ENCODE assay signal across 8 cellular contexts in the genomic region with DNA sequence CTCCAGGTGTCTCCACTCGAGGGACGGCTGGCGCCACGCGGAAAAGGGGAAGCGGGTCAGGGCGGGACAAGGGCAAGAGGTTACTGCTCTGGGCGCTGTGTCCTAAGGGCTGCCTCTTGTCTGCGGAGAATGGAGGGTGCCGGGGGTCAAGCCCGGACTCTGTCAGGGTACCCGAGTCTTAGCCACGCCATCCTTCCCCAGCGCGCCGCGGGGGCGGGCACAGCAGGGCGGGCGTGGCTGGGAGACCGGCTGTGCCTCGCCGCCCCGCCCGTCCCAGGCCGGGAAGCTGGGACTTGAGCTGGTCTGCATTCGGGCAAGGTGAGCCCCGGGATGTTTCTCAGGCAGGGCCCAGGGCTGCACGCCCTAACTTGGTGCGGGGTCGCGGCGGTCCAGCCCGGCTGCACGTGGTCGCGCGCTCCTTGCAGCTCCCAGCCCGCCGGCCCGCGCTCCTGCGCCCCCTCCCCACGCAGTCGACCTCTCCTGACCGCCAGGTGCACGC. TPM values are rescaled to one million over a fixed set of nuclear protein-coding genes. Genes with fewer than 3 reads are reported as not detected.
DNase-seq lines count a peak whose midpoint lies in the region; ATAC-seq and TF ChIP-seq lines count a peak whose summit lies in the region.

No MANE protein-coding gene starts in this region.

- H3K27me3 ChIP-seq in neutrophil: peaks cover 58% of the 10 kb centered on the region

- TF ChIP-seq CTCF in fibroblast of mammary gland (conservative IDR thresholded peaks at IDR 0.05; ENCODE audit: control insufficient read depth, insufficient read depth, low read depth, low read length) (no peak), neutrophil (IDR thresholded peaks at IDR 0.05) (no peak), omental fat pad (IDR thresholded peaks at IDR 0.05) (no peak)

- H3K9me3 ChIP-seq in neutrophil: no peaks in the 10 kb centered on the region

- H3K9me3 Mint-ChIP-seq in activated CD4-positive, alpha-beta T cell treated with anti-CD3 and anti-CD28 coated beads, Interleukin-2, amount 10 ng/mL, durations not matched to agents 7 days and 5 days: no peaks in the 10 kb centered on the region
- H3K9me3 Mint-ChIP-seq in T-cell: no peaks in the 10 kb centered on the region

- ATAC-seq in T-cell (replicated peaks in 1 of 4) (peak; percentile 7 to 21 (median 8)), omental fat pad (ENCODE audit: low FRiP score) (no peak)

- H3K4me1 Mint-ChIP-seq in activated CD4-positive, alpha-beta T cell treated with anti-CD3 and anti-CD28 coated beads, Interleukin-2, amount 10 ng/mL, durations not matched to agents 7 days and 5 days: peaks cover 22% of the 10 kb centered on the region
- peaks cover 19 to 30% (median 28%) of the 10 kb centered on the region in 3 donors for H3K4me1 Mint-ChIP-seq in T-cell

- peaks cover 8% of the 10 kb centered on the region for H3K27me3 Mint-ChIP-seq in activated CD4-positive, alpha-beta T cell treated with anti-CD3 and anti-CD28 coated beads, Interleukin-2, amount 10 ng/mL, durations not matched to agents 7 days and 5 days
- H3K27me3 Mint-ChIP-seq in T-cell: peaks cover 0 to 6% of the 10 kb centered on the region in 2 donors

- H3K4me1 ChIP-seq in neutrophil (ENCODE audit: control insufficient read depth in 1 of 2, insufficient read depth in 1 of 2, low read depth in 1 of 2, low read length in 1 of 2): peaks cover 49 to 51% of the 10 kb centered on the region in 2 experiments

- no peak overlapping the region for H3K27ac Mint-ChIP-seq in activated CD4-positive, alpha-beta T cell treated with anti-CD3 and anti-CD28 coated beads, Interleukin-2, amount 10 ng/mL, durations not matched to agents 7 days and 5 days
- H3K27ac Mint-ChIP-seq in T-cell: peak overlapping the region in 1 of 2 donors; percentile 82

- peak overlapping the region; percentile 33 for H3K4me3 ChIP-seq in fibroblast of mammary gland (ENCODE audit: control insufficient read depth, low read depth, low read length)
- H3K4me3 ChIP-seq in neutrophil (ENCODE audit: low read depth in 1 of 2, low read length in 1 of 2): peak overlapping the region; percentile 46 to 72

- H3K27ac ChIP-seq in neutrophil: peak overlapping the region; percentile 26

- DNase-seq in activated CD4-positive, alpha-beta T cell treated with anti-CD3 and anti-CD28 coated beads, Interleukin-2, amount 10 ng/mL, durations not matched to agents 7 days and 5 days: no peak
- no peak for DNase-seq in activated CD4-positive, alpha-beta T cell treated with anti-CD3 and anti-CD28 coated beads for 1 hour
- DNase-seq in T-cell (peak in 3 of 34 experiments; percentile 22 to 35 (median 31)), fibroblast of mammary gland (ENCODE audit: low read depth) (no peak), NCI-H1436 treated with DMSO at 0.1 percent for 48 hours (lab: John Stamatoyannopoulos, UW) (no peak), omental fat pad (ENCODE audit: low spot score) (no peak)
- no peak for DNase-seq in activated CD4-positive, CD25-positive, alpha-beta regulatory T cell (lab: John Stamatoyannopoulos, UW)

- H3K4me3 Mint-ChIP-seq in activated CD4-positive, alpha-beta T cell treated with anti-CD3 and anti-CD28 coated beads, Interleukin-2, amount 10 ng/mL, durations not matched to agents 7 days and 5 days: peak overlapping the region; percentile 42
- peak overlapping the region in 2 of 3 donors; percentile 22 to 51 for H3K4me3 Mint-ChIP-seq in T-cell

- POLR2A ChIA-PET in activated CD4-positive, alpha-beta T cell treated with anti-CD3 and anti-CD28 coated beads, Interleukin-2, amount 10 ng/mL, durations not matched to agents 7 days and 5 days (lab: Charles Lee): interaction anchor here (0.6 to 1.4 kb wide), 2 partner anchors 10 to 139 kb away, joined by 3 read pairs; no protein-coding TSS in a partner anchor
- POLR2A ChIA-PET in T-cell (lab: Charles Lee): no interaction called here

- no peaks in the 10 kb centered on the region for H3K36me3 ChIP-seq in neutrophil

- H3K36me3 Mint-ChIP-seq in activated CD4-positive, alpha-beta T cell treated with anti-CD3 and anti-CD28 coated beads, Interleukin-2, amount 10 ng/mL, durations not matched to agents 7 days and 5 days (ENCODE audit: low read depth): peaks cover 3% of the 10 kb centered on the region
- no peaks in the 10 kb centered on the region for H3K36me3 Mint-ChIP-seq in T-cell

- CTCF ChIA-PET in activated CD4-positive, alpha-beta T cell treated with anti-CD3 and anti-CD28 coated beads, Interleukin-2, amount 10 ng/mL, durations not matched to agents 7 days and 5 days (lab: Charles Lee): interaction anchor here (0.5 to 1.7 kb wide), 7 partner anchors 11 to 351 kb away, joined by 3 to 6 read pairs (median 4); a partner anchor contains a TSS
- CTCF ChIA-PET in T-cell (lab: Charles Lee): interaction anchor here in 1 of 2 donors (0.6 kb wide), 1 partner anchor 34 kb away, joined by 4 read pairs; no protein-coding TSS in a partner anchor

RNA-seq across cellular contexts. Expression of a gene that starts 6.2 kb away (rescaled TPM):
- total RNA-seq in activated CD4-positive, alpha-beta T cell treated with anti-CD3 and anti-CD28 coated beads, Interleukin-2, amount 10 ng/mL, durations not matched to agents 7 days and 5 days: 1,000 to 10,000 TPM; 4,611 to 5,328 TPM
- total RNA-seq in T-cell (1,000 to 10,000 TPM; 1,183 to 1,383 (median 1,262) TPM), omental fat pad (1,000 to 10,000 TPM; 1,930 to 4,437 (median 3,125) TPM)

RNA-seq across cellular contexts. Expression of a gene that starts 9.3 kb away (rescaled TPM):
- under 1 TPM; 0.22 to 0.33 TPM for total RNA-seq in activated CD4-positive, alpha-beta T cell treated with anti-CD3 and anti-CD28 coated beads, Interleukin-2, amount 10 ng/mL, durations not matched to agents 7 days and 5 days
- 1 to 10 TPM in 3 of 5 donors, under 1 TPM in 2; 0.91 to 4.2 (median 1.2) TPM for total RNA-seq in T-cell
- under 1 TPM in 3 of 4 donors, not detected in 1; 0.31 to 0.95 (median 0.36) TPM for total RNA-seq in omental fat pad

RNA-seq across cellular contexts. Expression of a gene that starts 33.3 kb away (rescaled TPM):
- total RNA-seq in activated CD4-positive, alpha-beta T cell treated with anti-CD3 and anti-CD28 coated beads, Interleukin-2, amount 10 ng/mL, durations not matched to agents 7 days and 5 days: 10 to 100 TPM; 30.8 to 42.1 TPM
- total RNA-seq in T-cell: 10 to 100 TPM; 31.7 to 62.1 (median 59.0) TPM
- 10 to 100 TPM; 13.9 to 28.0 (median 22.8) TPM for total RNA-seq in omental fat pad
